Comparison of ENCODE assay signal across 26 cellular contexts in the genomic region with DNA sequence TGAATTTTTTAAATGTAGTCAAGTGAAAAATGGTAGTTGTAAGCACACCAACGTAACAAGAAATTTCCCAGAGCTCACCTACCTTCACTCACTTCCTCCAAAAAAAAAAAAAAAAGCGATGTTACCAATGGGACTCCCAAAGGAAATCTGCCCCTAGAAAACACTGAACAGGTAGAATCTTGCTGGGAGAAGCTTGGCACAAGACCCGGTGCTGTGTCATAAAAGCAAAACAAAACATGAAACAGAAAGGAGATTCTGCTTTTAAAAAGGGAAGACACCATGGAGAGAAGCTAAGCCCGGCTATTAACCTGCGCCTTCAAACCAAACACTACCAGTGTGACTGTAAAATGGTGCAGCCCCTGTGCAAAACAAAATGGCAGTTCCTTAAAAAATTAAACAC. TPM values are rescaled to one million over a fixed set of nuclear protein-coding genes. Genes with fewer than 3 reads are reported as not detected.
DNase-seq lines count a peak whose midpoint lies in the region; ATAC-seq and TF ChIP-seq lines count a peak whose summit lies in the region.
"Had no signal": no experiment of that assay in that cellular context is flagged by ENCODE, and none has a peak within 500 bp of the region (broad histone marks: within the 10 kb centered on the region; RNA-seq: fewer than 3 reads in every experiment).

No MANE protein-coding gene starts in this region.

- H3K9me3 ChIP-seq in endodermal cell (ENCODE audit: control insufficient read depth, low read length) = peaks cover 2% of the 10 kb centered on the region
- no peaks in the 10 kb centered on the region for H3K9me3 ChIP-seq in parathyroid adenoma (ENCODE audit: control insufficient read depth, low read length)
- H3K9me3 ChIP-seq: SJSA1 had no signal

- peaks cover 18% of the 10 kb centered on the region for H3K36me3 ChIP-seq in endodermal cell (ENCODE audit: control insufficient read depth, insufficient read depth, low read length)
- no peaks in the 10 kb centered on the region for H3K36me3 ChIP-seq in parathyroid adenoma (ENCODE audit: control insufficient read depth, insufficient read depth, low read length)

- no peak for DNase-seq in RWPE1 (ENCODE audit: low spot score)
- peak; percentile 13 for DNase-seq in endodermal cell
- DNase-seq in foreskin keratinocyte = peak; percentile 46 to 67
- no peak for DNase-seq in cerebellar nuclear complex (lab: John Stamatoyannopoulos, UW)
- DNase-seq in NCI-H1417 treated with DMSO at 0.1 percent for 48 hours (lab: John Stamatoyannopoulos, UW) = no peak
- DNase-seq in medulla oblongata (ENCODE audit: extremely low spot score) = no peak
- DNase-seq: CD4-positive, CD25-positive, alpha-beta regulatory T cell; H7; Karpas-422; MV-4-11; NCI-H1105; NCI-H146; NCI-H1930; NCI-H446; NCI-H524 treated with DMSO at 0.1 percent for 48 hours; NCI-H82; NK-92 treated with Interleukin-12 subunit alpha and Interleukin-12 subunit beta, amount 100 ng/mL, for 24 hours; PC-3; Right ventricle myocardium superior had no signal

- H2AFZ ChIP-seq in parathyroid adenoma = peak overlapping the region; percentile 46

- no peak overlapping the region for H3K9ac ChIP-seq in endodermal cell (ENCODE audit: extremely low read depth, low read length, poor library complexity, severe bottlenecking)
- H3K9ac ChIP-seq in parathyroid adenoma = no peak overlapping the region
- H3K9ac ChIP-seq: BLaER1 had no signal

- TF ChIP-seq CTCF in RWPE1 (conservative IDR thresholded peaks at IDR 0.05; ENCODE audit: low read depth) (no peak), endodermal cell (conservative IDR thresholded peaks at IDR 0.05) (no peak), foreskin keratinocyte (conservative IDR thresholded peaks at IDR 0.05) (no peak), parathyroid adenoma (IDR thresholded peaks at IDR 0.05) (no peak)

- POLR2A ChIA-PET in RWPE1 (lab: Yijun Ruan, JAX; ENCODE audit: low non-redundant PET) = no interaction called here

- H3K79me2 ChIP-seq in parathyroid adenoma = no peaks in the 10 kb centered on the region

- ATAC-seq in foreskin keratinocyte = peak; percentile 25
- ATAC-seq: PC-3 had no signal

- H3K4me1 ChIP-seq in endodermal cell (ENCODE audit: control insufficient read depth, insufficient read depth, low read length) (no peaks in the 10 kb centered on the region), foreskin keratinocyte (no peaks in the 10 kb centered on the region), parathyroid adenoma (no peaks in the 10 kb centered on the region)
- H3K4me1 ChIP-seq: SJSA1 had no signal

- peaks cover 2% of the 10 kb centered on the region for H3K27me3 Mint-ChIP-seq in endodermal cell (ENCODE audit: insufficient read depth)
- H3K27me3 Mint-ChIP-seq: CD4-positive, CD25-positive, alpha-beta regulatory T cell had no signal

- H3K4me3 Mint-ChIP-seq in endodermal cell = no peak overlapping the region
- H3K4me3 Mint-ChIP-seq: CD4-positive, CD25-positive, alpha-beta regulatory T cell had no signal

- H3K4me3 ChIP-seq in endodermal cell (ENCODE audit: low read length) (no peak overlapping the region), parathyroid adenoma (ENCODE audit: low read depth, low read length) (no peak overlapping the region)
- H3K4me3 ChIP-seq: BLaER1, SJSA1 had no signal

- CTCF ChIA-PET in RWPE1 (lab: Yijun Ruan, JAX) = no interaction called here

- H3K27ac Mint-ChIP-seq in endodermal cell = no peak overlapping the region
- H3K27ac Mint-ChIP-seq: CD4-positive, CD25-positive, alpha-beta regulatory T cell had no signal

- peaks cover 18% of the 10 kb centered on the region for H3K36me3 Mint-ChIP-seq in endodermal cell (ENCODE audit: low read depth)

- H3K4me1 Mint-ChIP-seq in endodermal cell = peaks cover 2% of the 10 kb centered on the region
- H3K4me1 Mint-ChIP-seq: CD4-positive, CD25-positive, alpha-beta regulatory T cell had no signal

- H3K27me3 ChIP-seq in endodermal cell (ENCODE audit: control insufficient read depth, insufficient read depth, low read length, poor library complexity, severe bottlenecking) (no peaks in the 10 kb centered on the region), foreskin keratinocyte (no peaks in the 10 kb centered on the region), parathyroid adenoma (ENCODE audit: control insufficient read depth, insufficient read depth, low read length) (no peaks in the 10 kb centered on the region)
- H3K27me3 ChIP-seq: BLaER1, SJSA1 had no signal

- H3K27ac ChIP-seq in RWPE1 = peak overlapping the region; percentile 37
- no peak overlapping the region for H3K27ac ChIP-seq in endodermal cell (ENCODE audit: low read depth, low read length)
- no peak overlapping the region for H3K27ac ChIP-seq in foreskin keratinocyte
- peak overlapping the region; percentile 24 for H3K27ac ChIP-seq in parathyroid adenoma
- H3K27ac ChIP-seq: BLaER1, SJSA1 had no signal

- 93 to 100% methylated on average over 3 to 5 of the region's 5 CpGs for WGBS in endodermal cell (ENCODE audit: insufficient coverage in 1 of 2, insufficient read length in 1 of 2), 2 experiments

- no peak overlapping the region for H3K4me2 ChIP-seq in parathyroid adenoma (ENCODE audit: low read length)
- H3K4me2 ChIP-seq: BLaER1 had no signal

- peaks cover 7% of the 10 kb centered on the region for H3K9me3 Mint-ChIP-seq in endodermal cell

RNA-seq across cellular contexts. Expression of gene PGPEP1L, which starts 40.5 kb away (rescaled TPM):
- not detected for total RNA-seq in endodermal cell
- polyA plus RNA-seq in endodermal cell (2013, experiment 1 of 2) = not detected
- not detected for polyA plus RNA-seq in endodermal cell (2013, experiment 2 of 2)
- not detected in 2 replicates for total RNA-seq in foreskin keratinocyte
- not detected in 2 replicates for polyA plus RNA-seq in foreskin keratinocyte
- total RNA-seq: CD4-positive, CD25-positive, alpha-beta regulatory T cell; H7; HepG2; HT1080; M059J; PC-3; SJSA1 had no signal
- polyA plus RNA-seq: AG04450; CD4-positive, CD25-positive, alpha-beta regulatory T cell; HepG2 had no signal

Comparison
In these comparisons a context has a peak if more than half of its experiments do, and no peak if none do; other contexts are left out.
1. DNase-seq: peak in endodermal cell (single experiment) and foreskin keratinocyte (2 of 2); none in RWPE1 (single experiment), cerebellar nuclear complex (0 of 2), NCI-H1417 treated with DMSO at 0.1 percent for 48 hours (single experiment) and medulla oblongata (single experiment).
2. H3K27ac ChIP-seq: peak in RWPE1 (single experiment) and parathyroid adenoma (single experiment); none in endodermal cell (single experiment) and foreskin keratinocyte (single experiment).